Comparison of ENCODE assay signal across 12 cellular contexts in genomic region chr16:54287758-54288591, GRCh38. TPM values are rescaled to one million over a fixed set of nuclear protein-coding genes. Genes with fewer than 3 reads are reported as not detected.
DNase-seq lines count a peak whose midpoint lies in the region; ATAC-seq and TF ChIP-seq lines count a peak whose summit lies in the region.
"Had no signal": no experiment of that assay in that cellular context is flagged by ENCODE, and none has a peak within 500 bp of the region (broad histone marks: within the 10 kb centered on the region; RNA-seq: fewer than 3 reads in every experiment).

No MANE protein-coding gene starts in this region.

- H4K20me1 ChIP-seq in HCT116 (ENCODE audit: insufficient read depth) (no peaks in the 10 kb centered on the region), smooth muscle cell (ENCODE audit: low read depth) (no peaks in the 10 kb centered on the region)

- no peaks in the 10 kb centered on the region for H3K27me3 ChIP-seq in HCT116 (ENCODE audit: insufficient read depth, low read length)
- peaks cover 27% of the 10 kb centered on the region for H3K27me3 ChIP-seq in ascending aorta
- peaks cover 85% of the 10 kb centered on the region for H3K27me3 ChIP-seq in iPS-18a (ENCODE audit: control insufficient read depth, insufficient read depth, low read length)
- H3K27me3 ChIP-seq in smooth muscle cell (ENCODE audit: low read depth) = peaks cover 96% of the 10 kb centered on the region

- DNase-seq in HCT116 (ENCODE audit: low read depth, low spot score) (no peak), ascending aorta (ENCODE audit: low spot score in 2 of 2) (no peak), smooth muscle cell (lab: John Stamatoyannopoulos, UW; ENCODE audit: unreplicated experiment) (no peak), NCI-H526 treated with DMSO at 0.1 percent for 48 hours (lab: John Stamatoyannopoulos, UW) (no peak), NCI-H2107 treated with DMSO at 0.1 percent for 48 hours (lab: John Stamatoyannopoulos, UW; ENCODE audit: unreplicated experiment) (no peak)
- DNase-seq: dermis blood vessel endothelial cell; natural killer cell; NCI-H187 treated with DMSO at 0.1 percent for 48 hours; stimulated activated naive CD4-positive, alpha-beta T cell treated with Interleukin-2 at 50 U/mL for 16 hours had no signal

- ATAC-seq in HCT116 (no peak), HG03520 (IDR thresholded peaks at IDR 0.05; ENCODE audit: unreplicated experiment) (no peak), HG02981 (IDR thresholded peaks at IDR 0.05; ENCODE audit: unreplicated experiment) (no peak)
- ATAC-seq: natural killer cell had no signal

- H3K27ac ChIP-seq in HCT116 (ENCODE audit: low read depth, low read length) (no peak overlapping the region), ascending aorta (no peak overlapping the region), iPS-18a (ENCODE audit: low read length) (no peak overlapping the region), smooth muscle cell (ENCODE audit: low read depth) (no peak overlapping the region)

- WGBS in smooth muscle cell (ENCODE audit: low lambda C conversion rate) = 6% methylated on average over 41 of the region's 48 CpGs

- no peak for TF ChIP-seq POLR2A in HCT116 (IDR thresholded peaks at IDR 0.05; ENCODE audit: borderline replicate concordance, extremely low read depth, insufficient read depth, insufficient read length)

- CTCF ChIA-PET in HCT116 (lab: Charles Lee) = no interaction called here

- H3K9me3 ChIP-seq in HCT116 (ENCODE audit: control insufficient read depth in 1 of 2, insufficient read depth in 1 of 2, low read depth in 1 of 2, low read length in 2 of 2) (no peaks in the 10 kb centered on the region), ascending aorta (no peaks in the 10 kb centered on the region), iPS-18a (ENCODE audit: control insufficient read depth, low read depth, low read length) (no peaks in the 10 kb centered on the region), smooth muscle cell (replicated peaks; ENCODE audit: low read depth) (no peaks in the 10 kb centered on the region)

- BruUV-seq in HCT116 (replicated peaks; lab: Mats Ljungman, UMichigan) = no TSS peak

- intact Hi-C loops in HCT116 (cut with micrococcal nuclease) (loop anchor here (10.0 kb wide), 3 partner anchors 393 to 667 kb away; no protein-coding TSS in a partner anchor), ascending aorta (cut with DNase I) (loop anchor here (2.0 to 10.0 kb wide), 6 partner anchors 96 to 1084 kb away; partner anchors contain the start of genes FTO and RPGRIP1L)

- H3K4me3 ChIP-seq in HCT116 (replicated peaks in 1 of 2; ENCODE audit: low read depth in 1 of 2, low read length in 2 of 2) (peak overlapping the region; percentile 56 to 71), ascending aorta (peak overlapping the region; percentile 64 to 73), iPS-18a (ENCODE audit: low read length) (peak overlapping the region; percentile 91), smooth muscle cell (peak overlapping the region; percentile 56)

- H3K36me3 ChIP-seq in HCT116 (ENCODE audit: control insufficient read depth in 1 of 2, insufficient read depth in 2 of 2, low read length in 2 of 2) = no peaks in the 10 kb centered on the region
- no peaks in the 10 kb centered on the region for H3K36me3 ChIP-seq in ascending aorta
- no peaks in the 10 kb centered on the region for H3K36me3 ChIP-seq in iPS-18a (ENCODE audit: control insufficient read depth, low read depth, low read length)
- no peaks in the 10 kb centered on the region for H3K36me3 ChIP-seq in smooth muscle cell (ENCODE audit: low read depth)

- no peaks in the 10 kb centered on the region for H3F3A ChIP-seq in smooth muscle cell (ENCODE audit: low read depth)

- H3K4me2 ChIP-seq in HCT116 (ENCODE audit: low read length) (peak overlapping the region; percentile 96), smooth muscle cell (peak overlapping the region; percentile 84)

- POLR2A ChIA-PET in HCT116 (lab: Charles Lee) = no interaction called here

- H3K4me1 ChIP-seq in HCT116 (ENCODE audit: control insufficient read depth in 1 of 2, insufficient read depth in 2 of 2, low read length in 2 of 2) (peaks cover 7 to 13% of the 10 kb centered on the region in 2 experiments; a peak in 3 of 4 replicates), ascending aorta (peaks cover 16 to 27% of the 10 kb centered on the region in 2 donors), iPS-18a (ENCODE audit: control insufficient read depth, low read depth, low read length) (peaks cover 28% of the 10 kb centered on the region), smooth muscle cell (ENCODE audit: low read depth) (peaks cover 26% of the 10 kb centered on the region)

- H3K79me2 ChIP-seq in HCT116 (ENCODE audit: insufficient read depth, low read length) (no peaks in the 10 kb centered on the region), smooth muscle cell (ENCODE audit: low read depth) (no peaks in the 10 kb centered on the region)

- H3K9ac ChIP-seq in HCT116 (ENCODE audit: low read length) (peak overlapping the region; percentile 70; the same call in 1 of the 2 replicates), iPS-18a (ENCODE audit: low read length) (peak overlapping the region; percentile 26), smooth muscle cell (ENCODE audit: low read depth) (no peak overlapping the region)

- TF ChIP-seq CTCF in HCT116 (IDR thresholded peaks at IDR 0.05 in 2 of 3, conservative IDR thresholded peaks at IDR 0.05 in 1 of 3; ENCODE audit: borderline replicate concordance in 1 of 3, insufficient read depth in 1 of 3, low read depth in 2 of 3, low read length in 2 of 3) (no peak), ascending aorta (IDR thresholded peaks at IDR 0.05) (no peak), smooth muscle cell (IDR thresholded peaks at IDR 0.05; ENCODE audit: borderline replicate concordance, insufficient read depth, poor library complexity, severe bottlenecking) (no peak)

- no peak for TF ChIP-seq RAD21 in HCT116 (IDR thresholded peaks at IDR 0.05; ENCODE audit: low read depth)

- no peaks in the 10 kb centered on the region for H3K9me2 ChIP-seq in HCT116 (ENCODE audit: insufficient read depth)

- H2AFZ ChIP-seq in HCT116 (ENCODE audit: low read depth, low read length, poor library complexity, severe bottlenecking) = no peak overlapping the region
- H2AFZ ChIP-seq in smooth muscle cell (ENCODE audit: low read depth) = no peak overlapping the region

- RAD21 ChIA-PET in HCT116 (lab: Charles Lee; ENCODE audit: low non-redundant PET in 1 of 2, low total read pairs in 2 of 2, uncharacterized antibody in 2 of 2, unreplicated experiment in 2 of 2) = no interaction called here

TF ChIP-seq in HCT116, 20 proteins besides CTCF, POLR2A, EP300 and RAD21 (continues in another document):
- TF ChIP-seq SP1 (IDR thresholded peaks at IDR 0.05; ENCODE audit: low read depth) = no peak
- no peak for TF ChIP-seq EZH2 (IDR thresholded peaks at IDR 0.05)
- TF ChIP-seq EZH2phosphoT487 (IDR thresholded peaks at IDR 0.05; ENCODE audit: borderline replicate concordance) = no peak
- TF ChIP-seq REST (IDR thresholded peaks at IDR 0.05; ENCODE audit: low read depth) = no peak
- no peak for TF ChIP-seq ZNF274 (IDR thresholded peaks at IDR 0.05; ENCODE audit: low read depth, low read length)
- TF ChIP-seq ZBTB33 (IDR thresholded peaks at IDR 0.05; ENCODE audit: extremely low read depth, insufficient replicate concordance, low read length) = no peak
- TF ChIP-seq YY1 (IDR thresholded peaks at IDR 0.05; ENCODE audit: extremely low read depth, insufficient replicate concordance, low read depth, low read length) = no peak
- TF ChIP-seq CBX3 (IDR thresholded peaks at IDR 0.05; ENCODE audit: low read depth) = no peak
- TF ChIP-seq ELF1 (IDR thresholded peaks at IDR 0.05; ENCODE audit: borderline replicate concordance, low read depth) = no peak
- no peak for TF ChIP-seq JUND (IDR thresholded peaks at IDR 0.05)
- no peak for TF ChIP-seq ZFX (IDR thresholded peaks at IDR 0.05)

RNA-seq across cellular contexts. Expression of gene IRX3, which starts 1.4 kb away (rescaled TPM):
- total RNA-seq in HCT116 (2021; ENCODE audit: unreplicated experiment) = 2.0 TPM
- polyA plus RNA-seq in HCT116 (2012) = 0.89 and 1.1 TPM in 2 replicates
- 0.11 TPM for total RNA-seq in ascending aorta
- total RNA-seq in smooth muscle cell = 0.49 and 4.9 TPM in 2 replicates
- polyA plus RNA-seq in smooth muscle cell = 1.1 and 3.1 TPM in 2 replicates
- total RNA-seq: natural killer cell had no signal
